23 cellular contexts compared by ENCODE assay signal in the genomic region with DNA sequence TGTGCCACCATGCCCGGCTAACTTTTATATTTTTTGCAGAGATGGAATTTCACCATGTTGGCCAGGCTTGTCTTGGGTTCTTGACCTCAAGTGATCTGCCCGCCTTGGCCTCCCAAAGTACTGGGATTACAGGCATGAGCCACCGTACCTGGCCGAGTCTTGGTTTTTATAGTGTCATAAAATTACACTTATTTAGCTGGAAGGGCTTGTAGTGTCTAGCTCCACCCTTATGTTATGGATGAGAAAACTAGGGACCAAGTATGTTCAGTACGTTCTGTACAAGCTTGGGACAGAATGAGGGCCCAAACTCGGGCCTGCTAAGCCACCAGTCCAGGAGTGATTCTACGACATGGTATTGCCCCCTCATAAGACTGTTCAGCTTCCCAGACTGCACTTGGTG. TPM values are rescaled to one million over a fixed set of nuclear protein-coding genes. Genes with fewer than 3 reads are reported as not detected.
A peak's percentile ranks its signal among the peaks of the same experiment; 100 is the strongest.
DNase-seq lines count a peak whose midpoint lies in the region; ATAC-seq, FAIRE-seq and TF ChIP-seq lines count a peak whose summit lies in the region.
"Had no signal": no experiment of that assay in that cellular context is flagged by ENCODE, and none has a peak within 500 bp of the region (broad histone marks: within the 10 kb centered on the region; RNA-seq: fewer than 3 reads in every experiment).

No MANE protein-coding gene starts in this region.

- no peak overlapping the region for H3K14ac ChIP-seq in IMR-90 (replicated peaks; ENCODE audit: low read depth, low read length)

- TF ChIP-seq POLR2A in IMR-90 (IDR thresholded peaks at IDR 0.05; ENCODE audit: low read depth, low read length), result no peak

- no peak overlapping the region for H4K91ac ChIP-seq in IMR-90 (ENCODE audit: insufficient read depth, low read depth, low read length)

- no peak overlapping the region for H2BK15ac ChIP-seq in IMR-90 (ENCODE audit: low read depth, low read length)

- H2BK5ac ChIP-seq in IMR-90 (ENCODE audit: low read depth, low read length, poor library complexity, severe bottlenecking), result no peak overlapping the region

- no peak overlapping the region for H3K56ac ChIP-seq in IMR-90 (ENCODE audit: extremely low read depth, insufficient read depth, low read length)

- H3K9ac ChIP-seq in IMR-90 (ENCODE audit: low read depth, low read length) (no peak overlapping the region), kidney (ENCODE audit: low read length in 2 of 2) (no peak overlapping the region)
- H3K9ac ChIP-seq: BLaER1, GM23248 had no signal

- H3K27ac ChIP-seq in DOHH2 (ENCODE audit: low read depth, low read length) (no peak overlapping the region), IMR-90 (ENCODE audit: insufficient read depth, low read length) (no peak overlapping the region), kidney (ENCODE audit: low read depth in 2 of 2, low read length in 2 of 2) (peak overlapping the region; percentile 58 to 86), left ventricle myocardium inferior (replicated peaks) (no peak overlapping the region)
- no peak overlapping the region for H3K27ac ChIP-seq in CD4-positive, alpha-beta T cell (ENCODE audit: low read depth, low read length)
- H3K27ac ChIP-seq: BLaER1, C4-2B, GM23248 had no signal

- H2AK9ac ChIP-seq in IMR-90 (replicated peaks; ENCODE audit: low read depth, low read length, poor library complexity), result peak overlapping the region; percentile 57

- DNase-seq in IMR-90 (no peak), kidney (no peak), mucosa of descending colon (no peak), WTC11 (ENCODE audit: low spot score) (no peak), left ventricle myocardium inferior (no peak), kidney tubule cell (ENCODE audit: low spot score) (no peak)
- DNase-seq in CD4-positive, alpha-beta T cell, result no peak
- DNase-seq: CD4-positive, CD25-positive, alpha-beta regulatory T cell; CD8-positive, alpha-beta memory T cell; DMS 273 treated with DMSO at 0.1 percent for 48 hours; DMS79 treated with DMSO at 0.1 percent for 48 hours; EL; GDM1; GM23248; HCEC 1CT had no signal

- no peak overlapping the region for H2BK120ac ChIP-seq in IMR-90 (ENCODE audit: low read depth, low read length)

- no peak overlapping the region for H3K27ac Mint-ChIP-seq in CD4-positive, alpha-beta T cell
- H3K27ac Mint-ChIP-seq in WTC11, result no peak overlapping the region
- H3K27ac Mint-ChIP-seq: B cell had no signal

- H3K9me2 ChIP-seq in DOHH2 (replicated peaks; ENCODE audit: control insufficient read depth, low read length), result no peaks in the 10 kb centered on the region

- H3K79me1 ChIP-seq in IMR-90 (ENCODE audit: low read depth in 1 of 2, low read length in 2 of 2), result no peaks in the 10 kb centered on the region; a peak in 1 of 4 replicates

- no peaks in the 10 kb centered on the region for H3K9me3 Mint-ChIP-seq in CD4-positive, alpha-beta T cell
- H3K9me3 Mint-ChIP-seq in WTC11, result no peaks in the 10 kb centered on the region
- H3K9me3 Mint-ChIP-seq: CD4-positive, CD25-positive, alpha-beta regulatory T cell; CD8-positive, alpha-beta memory T cell had no signal

- H4K20me1 ChIP-seq in DOHH2 (ENCODE audit: control insufficient read depth, insufficient read depth, low read depth, low read length) (peaks cover 23% of the 10 kb centered on the region), IMR-90 (ENCODE audit: insufficient read depth, low read length) (no peaks in the 10 kb centered on the region)
- H4K20me1 ChIP-seq: BLaER1 had no signal

- H3K36me3 ChIP-seq in DOHH2 (ENCODE audit: control insufficient read depth, low read length), result peaks cover 54% of the 10 kb centered on the region
- H3K36me3 ChIP-seq in IMR-90 (ENCODE audit: control insufficient read depth, insufficient read depth, low read length), result no peaks in the 10 kb centered on the region
- H3K36me3 ChIP-seq in kidney (ENCODE audit: control insufficient read depth in 1 of 2, insufficient read depth in 2 of 2, low read length in 2 of 2), result no peaks in the 10 kb centered on the region
- H3K36me3 ChIP-seq in mucosa of descending colon (ENCODE audit: low read depth), result no peaks in the 10 kb centered on the region
- H3K36me3 ChIP-seq in left ventricle myocardium inferior, result no peaks in the 10 kb centered on the region

- H3F3A ChIP-seq in DOHH2 (ENCODE audit: control insufficient read depth, insufficient read depth), result no peaks in the 10 kb centered on the region

- H2BK20ac ChIP-seq in IMR-90 (ENCODE audit: low read depth, low read length), result no peak overlapping the region

- no peak overlapping the region for H3K23ac ChIP-seq in IMR-90 (ENCODE audit: low read depth, low read length)

- intact Hi-C loops in IMR-90 (cut with micrococcal nuclease) (no loop called here), kidney (cut with DNase I) (no loop called here), mucosa of descending colon (cut with DNase I, micrococcal nuclease) (no loop called here), left ventricle myocardium inferior (cut with micrococcal nuclease) (no loop called here)
- intact Hi-C loops in CD4-positive, alpha-beta T cell (cut with DNase I, micrococcal nuclease), result no loop called here

- H2AK5ac ChIP-seq in IMR-90 (ENCODE audit: low read depth, low read length), result no peak overlapping the region

- no peaks in the 10 kb centered on the region for H3K27me3 Mint-ChIP-seq in CD4-positive, alpha-beta T cell
- no peaks in the 10 kb centered on the region for H3K27me3 Mint-ChIP-seq in WTC11 (ENCODE audit: low read depth)
- H3K27me3 Mint-ChIP-seq: B cell; CD4-positive, CD25-positive, alpha-beta regulatory T cell; CD8-positive, alpha-beta memory T cell had no signal

- H3K9me1 ChIP-seq in IMR-90 (ENCODE audit: insufficient read depth, low read length), result no peaks in the 10 kb centered on the region

- no peak for TF ChIP-seq CTCF in DOHH2 (IDR thresholded peaks at IDR 0.05; ENCODE audit: low read depth, low read length, poor library complexity, severe bottlenecking)
- TF ChIP-seq CTCF in IMR-90 (conservative IDR thresholded peaks at IDR 0.05; ENCODE audit: low read depth, low read length), result no peak
- no peak for TF ChIP-seq CTCF in kidney (IDR thresholded peaks at IDR 0.05; ENCODE audit: borderline replicate concordance, extremely low read depth, insufficient read depth)
- no peak for TF ChIP-seq CTCF in mucosa of descending colon (IDR thresholded peaks at IDR 0.05)
- no peak for TF ChIP-seq CTCF in CD4-positive, alpha-beta T cell (IDR thresholded peaks at IDR 0.05)
- no peak for TF ChIP-seq CTCF in WTC11 (IDR thresholded peaks at IDR 0.05)
- no peak for TF ChIP-seq CTCF in left ventricle myocardium inferior (IDR thresholded peaks at IDR 0.05; ENCODE audit: borderline replicate concordance)

- H3K4me3 Mint-ChIP-seq in CD4-positive, alpha-beta T cell, result no peak overlapping the region
- no peak overlapping the region for H3K4me3 Mint-ChIP-seq in WTC11
- H3K4me3 Mint-ChIP-seq: B cell; CD4-positive, CD25-positive, alpha-beta regulatory T cell; CD8-positive, alpha-beta memory T cell had no signal

- dilution Hi-C loops in IMR-90 (cut with HindIII; ENCODE audit: low sequenced_read_pairs, unreplicated experiment), result no loop called here

- peaks cover 17% of the 10 kb centered on the region for H3K4me1 Mint-ChIP-seq in CD4-positive, alpha-beta T cell (ENCODE audit: low read depth)
- H3K4me1 Mint-ChIP-seq in WTC11, result peaks cover 55% of the 10 kb centered on the region
- H3K4me1 Mint-ChIP-seq: B cell had no signal

- BruUV-seq in IMR-90 (replicated peaks; lab: Mats Ljungman, UMichigan), result no TSS peak

- H3K9me3 ChIP-seq in DOHH2 (ENCODE audit: control insufficient read depth, insufficient read depth, low read length) (no peaks in the 10 kb centered on the region), IMR-90 (ENCODE audit: control insufficient read depth, insufficient read depth, low read length) (no peaks in the 10 kb centered on the region), kidney (ENCODE audit: control insufficient read depth in 1 of 2, low read length in 2 of 2) (no peaks in the 10 kb centered on the region), mucosa of descending colon (no peaks in the 10 kb centered on the region), left ventricle myocardium inferior (replicated peaks) (no peaks in the 10 kb centered on the region)
- H3K9me3 ChIP-seq in CD4-positive, alpha-beta T cell (ENCODE audit: control insufficient read depth, low read length), result no peaks in the 10 kb centered on the region
- H3K9me3 ChIP-seq: BLaER1 had no signal

- H3K4me3 ChIP-seq in DOHH2 (ENCODE audit: low read length), result 0 out of 2 replicates have a peak overlapping the region, but pooled peaks have one; percentile 1
- no peak overlapping the region for H3K4me3 ChIP-seq in IMR-90 (ENCODE audit: insufficient read depth, low read depth, low read length)
- H3K4me3 ChIP-seq in kidney (ENCODE audit: low read length in 2 of 2), result no peak overlapping the region
- no peak overlapping the region for H3K4me3 ChIP-seq in mucosa of descending colon
- no peak overlapping the region for H3K4me3 ChIP-seq in left ventricle myocardium inferior
- H3K4me3 ChIP-seq: BLaER1, GM12878, GM23248 had no signal

- peaks cover 86% of the 10 kb centered on the region for H3K4me1 ChIP-seq in DOHH2 (ENCODE audit: control insufficient read depth, low read length)
- H3K4me1 ChIP-seq in IMR-90 (ENCODE audit: control insufficient read depth, insufficient read depth, low read length), result no peaks in the 10 kb centered on the region
- peaks cover 26 to 45% of the 10 kb centered on the region in 2 donors for H3K4me1 ChIP-seq in kidney (ENCODE audit: control insufficient read depth in 1 of 2, insufficient read depth in 1 of 2, low read depth in 1 of 2, low read length in 2 of 2)
- H3K4me1 ChIP-seq in mucosa of descending colon (ENCODE audit: low read depth), result peaks cover 17% of the 10 kb centered on the region
- peaks cover 33% of the 10 kb centered on the region for H3K4me1 ChIP-seq in left ventricle myocardium inferior

- H3K27me3 ChIP-seq in DOHH2 (ENCODE audit: control insufficient read depth, low read length), result no peaks in the 10 kb centered on the region
- no peaks in the 10 kb centered on the region for H3K27me3 ChIP-seq in IMR-90 (ENCODE audit: control insufficient read depth, insufficient read depth, low read length)
- H3K27me3 ChIP-seq in CD4-positive, alpha-beta T cell (ENCODE audit: control insufficient read depth, insufficient read depth, low read length), result no peaks in the 10 kb centered on the region
- H3K27me3 ChIP-seq in left ventricle myocardium inferior (ENCODE audit: low read depth), result no peaks in the 10 kb centered on the region
- H3K27me3 ChIP-seq: BLaER1 had no signal

- no peak overlapping the region for H4K5ac ChIP-seq in IMR-90 (ENCODE audit: low read depth, low read length)

- peaks cover 100% of the 10 kb centered on the region for H3K79me2 ChIP-seq in DOHH2 (ENCODE audit: control insufficient read depth, low read length)

- peaks cover 6% of the 10 kb centered on the region for H3K36me3 Mint-ChIP-seq in CD4-positive, alpha-beta T cell (ENCODE audit: low read depth)
- peaks cover 8% of the 10 kb centered on the region for H3K36me3 Mint-ChIP-seq in WTC11

- no peak overlapping the region for H4K8ac ChIP-seq in IMR-90 (ENCODE audit: low read depth in 2 of 2, low read length in 2 of 2)

- in situ Hi-C loops in IMR-90 (cut with MboI; ENCODE audit: low sequenced_read_pairs), result no loop called here

- WGBS in IMR-90 (ENCODE audit: extremely low coverage in 2 of 2, insufficient read length in 1 of 2), 2 experiments, result 93% methylated on average over 3 of the region's 7 CpGs; no CpG with 5 or more reads in 1 of the 2 experiments

- no peak for TF ChIP-seq RAD21 in IMR-90 (IDR thresholded peaks at IDR 0.05; ENCODE audit: low read length)

- H3K18ac ChIP-seq in IMR-90 (ENCODE audit: low read depth, low read length), result no peak overlapping the region

- peak overlapping the region; percentile 46 for H3K4me2 ChIP-seq in DOHH2 (ENCODE audit: low read length)
- H3K4me2 ChIP-seq in IMR-90 (ENCODE audit: low read depth, low read length), result no peak overlapping the region
- H3K4me2 ChIP-seq: BLaER1 had no signal

- POLR2A ChIA-PET in IMR-90 (lab: Charles Lee; ENCODE audit: unreplicated experiment) (no interaction called here), WTC11 (lab: Charles Lee) (no interaction called here)
- POLR2A ChIA-PET in CD4-positive, alpha-beta T cell (lab: Charles Lee), result interaction anchor here (0.6 kb wide), 1 partner anchor 35 kb away, joined by 3 read pairs; a partner anchor contains a TSS

- ATAC-seq in IMR-90 (ENCODE audit: low read depth) (no peak), mucosa of descending colon (peak; percentile 75), WTC11 (no peak)
- no peak for ATAC-seq in CD4-positive, alpha-beta T cell (ENCODE audit: poor library complexity)
- ATAC-seq: GM12878 had no signal

- H3K4ac ChIP-seq in IMR-90 (ENCODE audit: low read depth, low read length), result no peak overlapping the region

- FAIRE-seq in kidney (lab: Jason Lieb, UNC), result no peak
- FAIRE-seq: D721Med, GM12878, GM19239, H54 had no signal

- H2AFZ ChIP-seq in IMR-90 (replicated peaks; ENCODE audit: low read length, poor library complexity), result no peak overlapping the region
- H2AFZ ChIP-seq: GM23248 had no signal

- CTCF ChIA-PET in IMR-90 (lab: Yijun Ruan, JAX), result no interaction called here
- CTCF ChIA-PET in CD4-positive, alpha-beta T cell (lab: Charles Lee), result interaction anchor here (0.6 kb wide), 1 partner anchor 656 kb away, joined by 3 read pairs; no protein-coding TSS in a partner anchor
- CTCF ChIA-PET in WTC11 (lab: Charles Lee), result interaction anchor here (0.7 kb wide), 1 partner anchor 10 kb away, joined by 6 read pairs; no protein-coding TSS in a partner anchor

RNA-seq across cellular contexts. Expression of a gene that starts 35.1 kb away (rescaled TPM):
- total RNA-seq in IMR-90 (2012; rRNA removed) (18.6 and 28.9 TPM in 2 replicates), kidney (461 TPM), mucosa of descending colon (100 to 1,000 TPM; 104 to 215 (median 174) TPM), WTC11 (2021) (69.8 to 71.1 TPM (median 70.5 TPM) in 3 replicates), left ventricle myocardium inferior (186 TPM)
- polyA plus RNA-seq in IMR-90 (2012; rRNA removed) (5.2 and 5.8 TPM in 2 replicates), kidney (ENCODE audit: insufficient read depth, low read depth, low replicate concordance) (65.9 TPM)
- 3.9 and 4.1 TPM in 2 replicates for polyA plus RNA-seq in IMR-90 (2012; cell fraction: cytosol; rRNA removed)
- 10.4 and 11.6 TPM in 2 replicates for polyA plus RNA-seq in IMR-90 (2012; cell fraction: nucleus; rRNA removed; ENCODE audit: low replicate concordance)
- 10 to 100 TPM; 87.4 to 92.6 TPM for total RNA-seq in CD4-positive, alpha-beta T cell

Comparison
In these comparisons a context has a peak if more than half of its experiments do, and no peak if none do; other contexts are left out.
1. H3K27ac ChIP-seq: peak in kidney (2 of 2); none in DOHH2 (single experiment), IMR-90 (single experiment), CD4-positive, alpha-beta T cell (single experiment) and left ventricle myocardium inferior (single experiment).